Comparison of ENCODE assay signal across 1 cellular context in the genomic region with DNA sequence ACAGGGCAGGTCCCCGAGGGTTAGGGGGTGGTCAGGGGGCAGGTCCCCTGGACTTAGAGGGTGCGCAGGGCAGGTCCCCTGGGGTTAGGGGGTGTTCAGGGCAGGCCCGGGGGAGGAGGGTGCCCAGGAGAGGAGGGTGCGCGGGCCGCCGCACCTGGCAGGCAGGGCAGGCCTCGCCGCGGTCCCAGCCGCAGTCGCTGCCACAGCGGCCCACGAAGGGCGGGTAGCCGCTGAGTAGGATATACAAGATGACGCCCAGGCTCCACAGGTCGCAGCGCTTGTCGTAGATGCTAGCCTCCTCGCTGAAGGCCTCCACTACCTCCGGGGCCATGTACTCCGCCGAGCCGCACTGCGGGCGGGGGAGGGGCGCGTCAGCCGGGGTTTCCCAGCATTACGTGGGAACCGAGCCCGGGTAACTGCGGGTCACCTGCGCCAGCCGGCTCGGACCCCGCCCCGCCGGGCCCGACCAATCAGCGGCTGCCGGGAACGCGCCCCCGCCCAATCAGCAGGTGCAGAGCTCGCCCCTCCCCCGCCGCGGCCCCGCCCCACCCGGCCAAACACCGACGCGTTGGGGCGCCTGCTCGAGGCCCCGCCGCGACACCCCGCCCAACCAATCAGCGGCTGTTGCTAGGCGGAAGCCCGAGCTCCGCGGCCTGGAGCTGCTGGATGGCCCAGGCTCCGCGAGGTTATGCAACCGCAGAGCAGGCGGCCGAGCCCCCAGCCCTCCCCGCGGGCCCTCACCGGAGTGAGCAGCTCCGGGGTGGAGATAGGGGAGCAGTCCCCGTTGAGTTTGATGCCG.
TF ChIP-seq lines count a peak whose summit lies in the region.

No MANE protein-coding gene starts in this region.

TF ChIP-seq in K562, 482 proteins besides CTCF, POLR2A, EP300 and RAD21 (continued from another document and continues in another):
- TF ChIP-seq ZBED1 (IDR thresholded peaks at IDR 0.05) (no peak), PURB (CRISPR knock-in tag; IDR thresholded peaks at IDR 0.05; ENCODE audit: low read depth) (no peak), KDM2B (CRISPR knock-in tag; IDR thresholded peaks at IDR 0.05) (0 out of 2 replicates have a peak, but pooled peaks have one; percentile 68), SAFB (IDR thresholded peaks at IDR 0.05; ENCODE audit: borderline replicate concordance, low read depth, low read length) (no peak), MCM3 (IDR thresholded peaks at IDR 0.05) (no peak), ZNF584 (CRISPR knock-in tag; IDR thresholded peaks at IDR 0.05; ENCODE audit: low read depth) (no peak), FOS (IDR thresholded peaks at IDR 0.05; ENCODE audit: extremely low read depth, insufficient read length) (peak; percentile 86), ZKSCAN1 (IDR thresholded peaks at IDR 0.05; ENCODE audit: low read depth, low read length) (no peak), PHTF2 (CRISPR knock-in tag; IDR thresholded peaks at IDR 0.05) (no peak), KLF16 (IDR thresholded peaks at IDR 0.05) (no peak), ZNF354B (CRISPR knock-in tag; IDR thresholded peaks at IDR 0.05) (no peak), CBFB (CRISPR knock-in tag; IDR thresholded peaks at IDR 0.05) (no peak), MAFK (IDR thresholded peaks at IDR 0.05; ENCODE audit: low read length) (no peak), CREB1 (IDR thresholded peaks at IDR 0.05) (peak; percentile 74), CREB1 (CRISPR knock-in tag; IDR thresholded peaks at IDR 0.05) (peak; percentile 66), RAD51 (IDR thresholded peaks at IDR 0.05; ENCODE audit: borderline replicate concordance, low read depth) (no peak), PCBP2 (IDR thresholded peaks at IDR 0.05; ENCODE audit: low read depth, low read length, poor library complexity, severe bottlenecking) (no peak), NR2C2 (CRISPR knock-in tag; IDR thresholded peaks at IDR 0.05) (no peak), NR2C2 (tag; IDR thresholded peaks at IDR 0.05) (peak; percentile 61), KAT8 (IDR thresholded peaks at IDR 0.05; ENCODE audit: low read depth) (no peak), ZNF778 (CRISPR knock-in tag; IDR thresholded peaks at IDR 0.05) (no peak), NFYB (IDR thresholded peaks at IDR 0.05; ENCODE audit: extremely low read depth, insufficient read length) (peak; percentile 97), TBP (optimal IDR thresholded peaks at IDR 0.05; ENCODE audit: low read depth, low read length) (no peak), RBM39 (optimal IDR thresholded peaks at IDR 0.05; ENCODE audit: low read depth, low read length) (no peak), ZNF12 (CRISPR knock-in tag; IDR thresholded peaks at IDR 0.05) (no peak), ZNF766 (CRISPR knock-in tag; conservative IDR thresholded peaks at IDR 0.05) (no peak), ELF2 (CRISPR knock-in tag; IDR thresholded peaks at IDR 0.05) (peak; percentile 92), ZNF175 (CRISPR knock-in tag; IDR thresholded peaks at IDR 0.05; ENCODE audit: low read depth) (0 out of 2 replicates have a peak, but pooled peaks have one; percentile 33), MAFG (tag; conservative IDR thresholded peaks at IDR 0.05) (no peak), POLR2AphosphoS5 (IDR thresholded peaks at IDR 0.05; ENCODE audit: control insufficient read depth, insufficient read depth, low read depth, low read length) (peak; percentile 63), TAF1 (IDR thresholded peaks at IDR 0.05; ENCODE audit: control insufficient read depth, extremely low read depth, insufficient read depth, low read length, severe bottlenecking) (peak; percentile 1)
- TF ChIP-seq, protein P1, sequence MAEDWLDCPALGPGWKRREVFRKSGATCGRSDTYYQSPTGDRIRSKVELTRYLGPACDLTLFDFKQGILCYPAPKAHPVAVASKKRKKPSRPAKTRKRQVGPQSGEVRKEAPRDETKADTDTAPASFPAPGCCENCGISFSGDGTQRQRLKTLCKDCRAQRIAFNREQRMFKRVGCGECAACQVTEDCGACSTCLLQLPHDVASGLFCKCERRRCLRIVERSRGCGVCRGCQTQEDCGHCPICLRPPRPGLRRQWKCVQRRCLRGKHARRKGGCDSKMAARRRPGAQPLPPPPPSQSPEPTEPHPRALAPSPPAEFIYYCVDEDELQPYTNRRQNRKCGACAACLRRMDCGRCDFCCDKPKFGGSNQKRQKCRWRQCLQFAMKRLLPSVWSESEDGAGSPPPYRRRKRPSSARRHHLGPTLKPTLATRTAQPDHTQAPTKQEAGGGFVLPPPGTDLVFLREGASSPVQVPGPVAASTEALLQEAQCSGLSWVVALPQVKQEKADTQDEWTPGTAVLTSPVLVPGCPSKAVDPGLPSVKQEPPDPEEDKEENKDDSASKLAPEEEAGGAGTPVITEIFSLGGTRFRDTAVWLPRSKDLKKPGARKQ (CRISPR knock-in tag; IDR thresholded peaks at IDR 0.05): no peak
- TF ChIP-seq, protein P2, sequence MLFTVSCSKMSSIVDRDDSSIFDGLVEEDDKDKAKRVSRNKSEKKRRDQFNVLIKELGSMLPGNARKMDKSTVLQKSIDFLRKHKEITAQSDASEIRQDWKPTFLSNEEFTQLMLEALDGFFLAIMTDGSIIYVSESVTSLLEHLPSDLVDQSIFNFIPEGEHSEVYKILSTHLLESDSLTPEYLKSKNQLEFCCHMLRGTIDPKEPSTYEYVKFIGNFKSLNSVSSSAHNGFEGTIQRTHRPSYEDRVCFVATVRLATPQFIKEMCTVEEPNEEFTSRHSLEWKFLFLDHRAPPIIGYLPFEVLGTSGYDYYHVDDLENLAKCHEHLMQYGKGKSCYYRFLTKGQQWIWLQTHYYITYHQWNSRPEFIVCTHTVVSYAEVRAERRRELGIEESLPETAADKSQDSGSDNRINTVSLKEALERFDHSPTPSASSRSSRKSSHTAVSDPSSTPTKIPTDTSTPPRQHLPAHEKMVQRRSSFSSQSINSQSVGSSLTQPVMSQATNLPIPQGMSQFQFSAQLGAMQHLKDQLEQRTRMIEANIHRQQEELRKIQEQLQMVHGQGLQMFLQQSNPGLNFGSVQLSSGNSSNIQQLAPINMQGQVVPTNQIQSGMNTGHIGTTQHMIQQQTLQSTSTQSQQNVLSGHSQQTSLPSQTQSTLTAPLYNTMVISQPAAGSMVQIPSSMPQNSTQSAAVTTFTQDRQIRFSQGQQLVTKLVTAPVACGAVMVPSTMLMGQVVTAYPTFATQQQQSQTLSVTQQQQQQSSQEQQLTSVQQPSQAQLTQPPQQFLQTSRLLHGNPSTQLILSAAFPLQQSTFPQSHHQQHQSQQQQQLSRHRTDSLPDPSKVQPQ (CRISPR knock-in tag; IDR thresholded peaks at IDR 0.05; ENCODE audit: borderline replicate concordance): no peak
- TF ChIP-seq, protein P3, sequence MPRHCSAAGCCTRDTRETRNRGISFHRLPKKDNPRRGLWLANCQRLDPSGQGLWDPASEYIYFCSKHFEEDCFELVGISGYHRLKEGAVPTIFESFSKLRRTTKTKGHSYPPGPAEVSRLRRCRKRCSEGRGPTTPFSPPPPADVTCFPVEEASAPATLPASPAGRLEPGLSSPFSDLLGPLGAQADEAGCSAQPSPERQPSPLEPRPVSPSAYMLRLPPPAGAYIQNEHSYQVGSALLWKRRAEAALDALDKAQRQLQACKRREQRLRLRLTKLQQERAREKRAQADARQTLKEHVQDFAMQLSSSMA (CRISPR knock-in tag; IDR thresholded peaks at IDR 0.05): no peak
- TF ChIP-seq, protein P4, sequence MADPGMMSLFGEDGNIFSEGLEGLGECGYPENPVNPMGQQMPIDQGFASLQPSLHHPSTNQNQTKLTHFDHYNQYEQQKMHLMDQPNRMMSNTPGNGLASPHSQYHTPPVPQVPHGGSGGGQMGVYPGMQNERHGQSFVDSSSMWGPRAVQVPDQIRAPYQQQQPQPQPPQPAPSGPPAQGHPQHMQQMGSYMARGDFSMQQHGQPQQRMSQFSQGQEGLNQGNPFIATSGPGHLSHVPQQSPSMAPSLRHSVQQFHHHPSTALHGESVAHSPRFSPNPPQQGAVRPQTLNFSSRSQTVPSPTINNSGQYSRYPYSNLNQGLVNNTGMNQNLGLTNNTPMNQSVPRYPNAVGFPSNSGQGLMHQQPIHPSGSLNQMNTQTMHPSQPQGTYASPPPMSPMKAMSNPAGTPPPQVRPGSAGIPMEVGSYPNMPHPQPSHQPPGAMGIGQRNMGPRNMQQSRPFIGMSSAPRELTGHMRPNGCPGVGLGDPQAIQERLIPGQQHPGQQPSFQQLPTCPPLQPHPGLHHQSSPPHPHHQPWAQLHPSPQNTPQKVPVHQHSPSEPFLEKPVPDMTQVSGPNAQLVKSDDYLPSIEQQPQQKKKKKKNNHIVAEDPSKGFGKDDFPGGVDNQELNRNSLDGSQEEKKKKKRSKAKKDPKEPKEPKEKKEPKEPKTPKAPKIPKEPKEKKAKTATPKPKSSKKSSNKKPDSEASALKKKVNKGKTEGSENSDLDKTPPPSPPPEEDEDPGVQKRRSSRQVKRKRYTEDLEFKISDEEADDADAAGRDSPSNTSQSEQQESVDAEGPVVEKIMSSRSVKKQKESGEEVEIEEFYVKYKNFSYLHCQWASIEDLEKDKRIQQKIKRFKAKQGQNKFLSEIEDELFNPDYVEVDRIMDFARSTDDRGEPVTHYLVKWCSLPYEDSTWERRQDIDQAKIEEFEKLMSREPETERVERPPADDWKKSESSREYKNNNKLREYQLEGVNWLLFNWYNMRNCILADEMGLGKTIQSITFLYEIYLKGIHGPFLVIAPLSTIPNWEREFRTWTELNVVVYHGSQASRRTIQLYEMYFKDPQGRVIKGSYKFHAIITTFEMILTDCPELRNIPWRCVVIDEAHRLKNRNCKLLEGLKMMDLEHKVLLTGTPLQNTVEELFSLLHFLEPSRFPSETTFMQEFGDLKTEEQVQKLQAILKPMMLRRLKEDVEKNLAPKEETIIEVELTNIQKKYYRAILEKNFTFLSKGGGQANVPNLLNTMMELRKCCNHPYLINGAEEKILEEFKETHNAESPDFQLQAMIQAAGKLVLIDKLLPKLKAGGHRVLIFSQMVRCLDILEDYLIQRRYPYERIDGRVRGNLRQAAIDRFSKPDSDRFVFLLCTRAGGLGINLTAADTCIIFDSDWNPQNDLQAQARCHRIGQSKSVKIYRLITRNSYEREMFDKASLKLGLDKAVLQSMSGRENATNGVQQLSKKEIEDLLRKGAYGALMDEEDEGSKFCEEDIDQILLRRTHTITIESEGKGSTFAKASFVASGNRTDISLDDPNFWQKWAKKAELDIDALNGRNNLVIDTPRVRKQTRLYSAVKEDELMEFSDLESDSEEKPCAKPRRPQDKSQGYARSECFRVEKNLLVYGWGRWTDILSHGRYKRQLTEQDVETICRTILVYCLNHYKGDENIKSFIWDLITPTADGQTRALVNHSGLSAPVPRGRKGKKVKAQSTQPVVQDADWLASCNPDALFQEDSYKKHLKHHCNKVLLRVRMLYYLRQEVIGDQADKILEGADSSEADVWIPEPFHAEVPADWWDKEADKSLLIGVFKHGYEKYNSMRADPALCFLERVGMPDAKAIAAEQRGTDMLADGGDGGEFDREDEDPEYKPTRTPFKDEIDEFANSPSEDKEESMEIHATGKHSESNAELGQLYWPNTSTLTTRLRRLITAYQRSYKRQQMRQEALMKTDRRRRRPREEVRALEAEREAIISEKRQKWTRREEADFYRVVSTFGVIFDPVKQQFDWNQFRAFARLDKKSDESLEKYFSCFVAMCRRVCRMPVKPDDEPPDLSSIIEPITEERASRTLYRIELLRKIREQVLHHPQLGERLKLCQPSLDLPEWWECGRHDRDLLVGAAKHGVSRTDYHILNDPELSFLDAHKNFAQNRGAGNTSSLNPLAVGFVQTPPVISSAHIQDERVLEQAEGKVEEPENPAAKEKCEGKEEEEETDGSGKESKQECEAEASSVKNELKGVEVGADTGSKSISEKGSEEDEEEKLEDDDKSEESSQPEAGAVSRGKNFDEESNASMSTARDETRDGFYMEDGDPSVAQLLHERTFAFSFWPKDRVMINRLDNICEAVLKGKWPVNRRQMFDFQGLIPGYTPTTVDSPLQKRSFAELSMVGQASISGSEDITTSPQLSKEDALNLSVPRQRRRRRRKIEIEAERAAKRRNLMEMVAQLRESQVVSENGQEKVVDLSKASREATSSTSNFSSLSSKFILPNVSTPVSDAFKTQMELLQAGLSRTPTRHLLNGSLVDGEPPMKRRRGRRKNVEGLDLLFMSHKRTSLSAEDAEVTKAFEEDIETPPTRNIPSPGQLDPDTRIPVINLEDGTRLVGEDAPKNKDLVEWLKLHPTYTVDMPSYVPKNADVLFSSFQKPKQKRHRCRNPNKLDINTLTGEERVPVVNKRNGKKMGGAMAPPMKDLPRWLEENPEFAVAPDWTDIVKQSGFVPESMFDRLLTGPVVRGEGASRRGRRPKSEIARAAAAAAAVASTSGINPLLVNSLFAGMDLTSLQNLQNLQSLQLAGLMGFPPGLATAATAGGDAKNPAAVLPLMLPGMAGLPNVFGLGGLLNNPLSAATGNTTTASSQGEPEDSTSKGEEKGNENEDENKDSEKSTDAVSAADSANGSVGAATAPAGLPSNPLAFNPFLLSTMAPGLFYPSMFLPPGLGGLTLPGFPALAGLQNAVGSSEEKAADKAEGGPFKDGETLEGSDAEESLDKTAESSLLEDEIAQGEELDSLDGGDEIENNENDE (IDR thresholded peaks at IDR 0.05; ENCODE audit: low read depth, low read length): no peak
- TF ChIP-seq, protein P5, sequence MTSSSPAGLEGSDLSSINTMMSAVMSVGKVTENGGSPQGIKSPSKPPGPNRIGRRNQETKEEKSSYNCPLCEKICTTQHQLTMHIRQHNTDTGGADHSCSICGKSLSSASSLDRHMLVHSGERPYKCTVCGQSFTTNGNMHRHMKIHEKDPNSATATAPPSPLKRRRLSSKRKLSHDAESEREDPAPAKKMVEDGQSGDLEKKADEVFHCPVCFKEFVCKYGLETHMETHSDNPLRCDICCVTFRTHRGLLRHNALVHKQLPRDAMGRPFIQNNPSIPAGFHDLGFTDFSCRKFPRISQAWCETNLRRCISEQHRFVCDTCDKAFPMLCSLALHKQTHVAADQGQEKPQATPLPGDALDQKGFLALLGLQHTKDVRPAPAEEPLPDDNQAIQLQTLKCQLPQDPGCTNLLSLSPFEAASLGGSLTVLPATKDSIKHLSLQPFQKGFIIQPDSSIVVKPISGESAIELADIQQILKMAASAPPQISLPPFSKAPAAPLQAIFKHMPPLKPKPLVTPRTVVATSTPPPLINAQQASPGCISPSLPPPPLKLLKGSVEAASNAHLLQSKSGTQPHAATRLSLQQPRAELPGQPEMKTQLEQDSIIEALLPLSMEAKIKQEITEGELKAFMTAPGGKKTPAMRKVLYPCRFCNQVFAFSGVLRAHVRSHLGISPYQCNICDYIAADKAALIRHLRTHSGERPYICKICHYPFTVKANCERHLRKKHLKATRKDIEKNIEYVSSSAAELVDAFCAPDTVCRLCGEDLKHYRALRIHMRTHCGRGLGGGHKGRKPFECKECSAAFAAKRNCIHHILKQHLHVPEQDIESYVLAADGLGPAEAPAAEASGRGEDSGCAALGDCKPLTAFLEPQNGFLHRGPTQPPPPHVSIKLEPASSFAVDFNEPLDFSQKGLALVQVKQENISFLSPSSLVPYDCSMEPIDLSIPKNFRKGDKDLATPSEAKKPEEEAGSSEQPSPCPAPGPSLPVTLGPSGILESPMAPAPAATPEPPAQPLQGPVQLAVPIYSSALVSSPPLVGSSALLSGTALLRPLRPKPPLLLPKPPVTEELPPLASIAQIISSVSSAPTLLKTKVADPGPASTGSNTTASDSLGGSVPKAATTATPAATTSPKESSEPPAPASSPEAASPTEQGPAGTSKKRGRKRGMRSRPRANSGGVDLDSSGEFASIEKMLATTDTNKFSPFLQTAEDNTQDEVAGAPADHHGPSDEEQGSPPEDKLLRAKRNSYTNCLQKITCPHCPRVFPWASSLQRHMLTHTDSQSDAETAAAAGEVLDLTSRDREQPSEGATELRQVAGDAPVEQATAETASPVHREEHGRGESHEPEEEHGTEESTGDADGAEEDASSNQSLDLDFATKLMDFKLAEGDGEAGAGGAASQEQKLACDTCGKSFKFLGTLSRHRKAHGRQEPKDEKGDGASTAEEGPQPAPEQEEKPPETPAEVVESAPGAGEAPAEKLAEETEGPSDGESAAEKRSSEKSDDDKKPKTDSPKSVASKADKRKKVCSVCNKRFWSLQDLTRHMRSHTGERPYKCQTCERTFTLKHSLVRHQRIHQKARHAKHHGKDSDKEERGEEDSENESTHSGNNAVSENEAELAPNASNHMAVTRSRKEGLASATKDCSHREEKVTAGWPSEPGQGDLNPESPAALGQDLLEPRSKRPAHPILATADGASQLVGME (CRISPR knock-in tag; IDR thresholded peaks at IDR 0.05): peak; percentile 50; the same call in 1 of the 2 replicates
